In the genomic region with DNA sequence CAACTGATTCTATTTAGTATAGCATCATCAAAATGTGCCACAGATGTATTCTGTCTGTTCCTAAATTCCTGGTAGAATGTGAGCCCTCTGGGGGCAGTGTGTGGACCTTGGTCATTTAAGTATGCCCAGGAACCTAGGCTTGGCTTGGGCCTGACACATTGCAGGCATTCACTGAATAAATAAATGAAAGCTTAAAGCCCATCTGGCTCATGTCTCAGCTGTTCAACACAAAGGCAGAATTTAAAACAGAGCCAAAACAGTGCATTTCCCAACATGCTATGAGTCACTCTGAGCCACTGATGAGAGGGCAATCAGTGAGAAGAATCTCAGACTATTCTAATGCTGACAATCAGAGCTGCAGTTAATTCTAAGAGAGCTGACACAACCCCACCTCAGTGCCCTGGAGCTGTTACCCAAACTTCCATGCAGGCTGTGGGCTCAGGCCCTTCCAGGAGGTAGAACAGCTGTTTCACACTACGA, we compare ENCODE assay signal across 8 cellular contexts. TPM values are rescaled to one million over a fixed set of nuclear protein-coding genes. Genes with fewer than 3 reads are reported as not detected.
A peak's percentile ranks its signal among the peaks of the same experiment; 100 is the strongest.
DNase-seq lines count a peak whose midpoint lies in the region; ATAC-seq and TF ChIP-seq lines count a peak whose summit lies in the region.

No MANE protein-coding gene starts in this region.

- DNase-seq in Right ventricle myocardium inferior (ENCODE audit: missing footprints) (no peak), cardiac septum (ENCODE audit: low spot score) (no peak), hepatocyte (ENCODE audit: low spot score) (peak; percentile 74)
- no peak for DNase-seq in stimulated activated effector memory CD8-positive, alpha-beta T cell treated with anti-CD3 and anti-CD28 coated beads, Interleukin-12 subunit alpha, Interleukin-12 subunit beta, amount 100 ng/mL, for 72 hours (ENCODE audit: low spot score in 2 of 2)
- no peak for DNase-seq in CD8-positive, alpha-beta T cell

- no peak overlapping the region for H3K4me3 Mint-ChIP-seq in stimulated activated effector memory CD8-positive, alpha-beta T cell treated with anti-CD3 and anti-CD28 coated beads, Interleukin-12 subunit alpha, Interleukin-12 subunit beta, amount 100 ng/mL, for 72 hours
- no peak overlapping the region for H3K4me3 Mint-ChIP-seq in CD8-positive, alpha-beta T cell

- peak overlapping the region; percentile 38 for H3K4me2 ChIP-seq in hepatocyte

- H3K4me1 ChIP-seq in hepatocyte (ENCODE audit: insufficient read depth), result peaks cover 19% of the 10 kb centered on the region
- no peaks in the 10 kb centered on the region for H3K4me1 ChIP-seq in CD8-positive, alpha-beta T cell (ENCODE audit: insufficient read depth, low read length)

- H2AFZ ChIP-seq in hepatocyte, result no peak overlapping the region

- no peaks in the 10 kb centered on the region for H3K36me3 ChIP-seq in hepatocyte (replicated peaks; ENCODE audit: insufficient read depth, low read depth)
- H3K36me3 ChIP-seq in CD8-positive, alpha-beta T cell (ENCODE audit: insufficient read depth, low read length), result peaks cover 5% of the 10 kb centered on the region

- H3K27ac ChIP-seq in angular gyrus (ENCODE audit: low read depth, low read length), result peak overlapping the region; percentile 44
- peak overlapping the region; percentile 77 for H3K27ac ChIP-seq in hepatocyte
- H3K27ac ChIP-seq in CD8-positive, alpha-beta T cell (ENCODE audit: low read depth, low read length), result no peak overlapping the region

- no peak for TF ChIP-seq CTCF in hepatocyte (IDR thresholded peaks at IDR 0.05; ENCODE audit: poor library complexity)
- no peak for TF ChIP-seq CTCF in CD8-positive, alpha-beta T cell (IDR thresholded peaks at IDR 0.05)

- peaks cover 20% of the 10 kb centered on the region for H3K4me1 Mint-ChIP-seq in stimulated activated effector memory CD8-positive, alpha-beta T cell treated with anti-CD3 and anti-CD28 coated beads, Interleukin-12 subunit alpha, Interleukin-12 subunit beta, amount 100 ng/mL, for 72 hours
- H3K4me1 Mint-ChIP-seq in CD8-positive, alpha-beta T cell (ENCODE audit: low read depth), result peaks cover 38% of the 10 kb centered on the region

- CTCF ChIA-PET in CD8-positive, alpha-beta T cell (lab: Charles Lee), result interaction anchor here (0.9 to 1.0 kb wide), 2 partner anchors 45 to 436 kb away, joined by 3 read pairs; no protein-coding TSS in a partner anchor

- POLR2A ChIA-PET in CD8-positive, alpha-beta T cell (lab: Charles Lee), result no interaction called here

- peak overlapping the region; percentile 80 for H3K27ac Mint-ChIP-seq in stimulated activated effector memory CD8-positive, alpha-beta T cell treated with anti-CD3 and anti-CD28 coated beads, Interleukin-12 subunit alpha, Interleukin-12 subunit beta, amount 100 ng/mL, for 72 hours
- no peak overlapping the region for H3K27ac Mint-ChIP-seq in CD8-positive, alpha-beta T cell

- no peaks in the 10 kb centered on the region for H3K27me3 Mint-ChIP-seq in CD8-positive, alpha-beta T cell (ENCODE audit: low read depth)

- 59% methylated on average over 1 of the region's 1 CpG for WGBS in hepatocyte (ENCODE audit: low lambda C conversion rate, missing lambda C conversion rate)

- ATAC-seq in Right ventricle myocardium inferior (peak; percentile 82), GM18873 (IDR thresholded peaks at IDR 0.05; ENCODE audit: low FRiP score, unreplicated experiment) (no peak), GM18519 (IDR thresholded peaks at IDR 0.05; ENCODE audit: low FRiP score, unreplicated experiment) (no peak)
- peak; percentile 61 for ATAC-seq in stimulated activated effector memory CD8-positive, alpha-beta T cell treated with anti-CD3 and anti-CD28 coated beads, Interleukin-12 subunit alpha, Interleukin-12 subunit beta, amount 100 ng/mL, for 72 hours
- no peak for ATAC-seq in CD8-positive, alpha-beta T cell

- peaks cover 86% of the 10 kb centered on the region for H3K79me2 ChIP-seq in hepatocyte

- H3K9me3 ChIP-seq in hepatocyte (ENCODE audit: low read depth), result no peaks in the 10 kb centered on the region
- H3K9me3 ChIP-seq in CD8-positive, alpha-beta T cell (ENCODE audit: low read length), result no peaks in the 10 kb centered on the region

- no peaks in the 10 kb centered on the region for H3K27me3 ChIP-seq in hepatocyte
- H3K27me3 ChIP-seq in CD8-positive, alpha-beta T cell (ENCODE audit: insufficient read depth, low read length), result no peaks in the 10 kb centered on the region

- intact Hi-C loops in Right ventricle myocardium inferior (cut with DNase I) (no loop called here), cardiac septum (cut with DNase I) (no loop called here)
- intact Hi-C loops in CD8-positive, alpha-beta T cell (cut with DNase I, micrococcal nuclease), result no loop called here

- no peak overlapping the region for H3K4me3 ChIP-seq in hepatocyte
- no peak overlapping the region for H3K4me3 ChIP-seq in CD8-positive, alpha-beta T cell (ENCODE audit: low read depth, low read length)

- H3K9me2 ChIP-seq in hepatocyte (replicated peaks; ENCODE audit: insufficient read depth), result no peaks in the 10 kb centered on the region

- peaks cover 38% of the 10 kb centered on the region for H4K20me1 ChIP-seq in hepatocyte (ENCODE audit: insufficient read depth, poor library complexity, severe bottlenecking)

- H3K9me3 Mint-ChIP-seq in stimulated activated effector memory CD8-positive, alpha-beta T cell treated with anti-CD3 and anti-CD28 coated beads, Interleukin-12 subunit alpha, Interleukin-12 subunit beta, amount 100 ng/mL, for 72 hours, result no peaks in the 10 kb centered on the region
- no peaks in the 10 kb centered on the region for H3K9me3 Mint-ChIP-seq in CD8-positive, alpha-beta T cell

- H3K36me3 Mint-ChIP-seq in stimulated activated effector memory CD8-positive, alpha-beta T cell treated with anti-CD3 and anti-CD28 coated beads, Interleukin-12 subunit alpha, Interleukin-12 subunit beta, amount 100 ng/mL, for 72 hours, result peaks cover 28% of the 10 kb centered on the region
- H3K36me3 Mint-ChIP-seq in CD8-positive, alpha-beta T cell, result peaks cover 32% of the 10 kb centered on the region

RNA-seq across cellular contexts. Expression of a gene that starts 8.1 kb away (rescaled TPM):
- total RNA-seq in Right ventricle myocardium inferior, result 29.5 TPM
- total RNA-seq in cardiac septum, result 25.4 TPM
- total RNA-seq in hepatocyte, result 31.4 and 67.6 TPM in 2 replicates
- polyA plus RNA-seq in hepatocyte, result 76.1 and 136 TPM in 2 replicates
- 100 to 1,000 TPM; 136 to 141 TPM for total RNA-seq in CD8-positive, alpha-beta T cell

RNA-seq across cellular contexts. Expression of a gene that starts 29.5 kb away (rescaled TPM):
- total RNA-seq in Right ventricle myocardium inferior (30.1 TPM), cardiac septum (37.9 TPM), hepatocyte (45.0 and 65.9 TPM in 2 replicates)
- 42.8 and 50.7 TPM in 2 replicates for polyA plus RNA-seq in hepatocyte
- 10 to 100 TPM; 66.8 to 71.0 TPM for total RNA-seq in CD8-positive, alpha-beta T cell

RNA-seq across cellular contexts. Expression of a gene that starts 36.7 kb away (rescaled TPM):
- total RNA-seq in Right ventricle myocardium inferior, result 4.4 TPM
- total RNA-seq in cardiac septum, result 4.7 TPM
- 3.3 and 3.5 TPM in 2 replicates for total RNA-seq in hepatocyte
- 2.6 and 3.1 TPM in 2 replicates for polyA plus RNA-seq in hepatocyte
- 1 to 10 TPM; 1.1 to 1.2 TPM for total RNA-seq in CD8-positive, alpha-beta T cell

RNA-seq across cellular contexts. Expression of a gene that starts 45.7 kb away (rescaled TPM):
- 75.3 TPM for total RNA-seq in Right ventricle myocardium inferior
- total RNA-seq in cardiac septum, result 94.9 TPM
- total RNA-seq in hepatocyte, result 171 and 187 TPM in 2 replicates
- 512 and 519 TPM in 2 replicates for polyA plus RNA-seq in hepatocyte
- total RNA-seq in CD8-positive, alpha-beta T cell, result 10 to 100 TPM; 42.4 to 52.2 TPM

RNA-seq across cellular contexts. Expression of a gene that starts 48.9 kb away (rescaled TPM):
- 43.1 TPM for total RNA-seq in Right ventricle myocardium inferior
- 133 TPM for total RNA-seq in cardiac septum
- 43.5 and 57.1 TPM in 2 replicates for total RNA-seq in hepatocyte
- polyA plus RNA-seq in hepatocyte, result 143 and 156 TPM in 2 replicates
- total RNA-seq in CD8-positive, alpha-beta T cell, result 1 to 10 TPM; 6.6 to 7.1 TPM

Comparison
In these comparisons a context has a peak if more than half of its experiments do, and no peak if none do; other contexts are left out.
1. ATAC-seq: peak in Right ventricle myocardium inferior (single experiment) and stimulated activated effector memory CD8-positive, alpha-beta T cell treated with anti-CD3 and anti-CD28 coated beads, Interleukin-12 subunit alpha, Interleukin-12 subunit beta, amount 100 ng/mL, for 72 hours (single experiment); none in GM18873 (single experiment), CD8-positive, alpha-beta T cell (single experiment) and GM18519 (single experiment).